ENCODE assay signal across 9 cellular contexts in genomic region chr12:64082866-64083268, GRCh38.
DNase-seq lines count a peak whose midpoint lies in the region; ATAC-seq and TF ChIP-seq lines count a peak whose summit lies in the region.
"Had no signal": no experiment of that assay in that cellular context is flagged by ENCODE, and none has a peak within 500 bp of the region (broad histone marks: within the 10 kb centered on the region; RNA-seq: fewer than 3 reads in every experiment).

No MANE protein-coding gene starts in this region.

- POLR2A ChIA-PET in MCF 10A (lab: Yijun Ruan, JAX): interaction anchor here (0.6 to 3.0 kb wide), 14 partner anchors 9 to 1849 kb away, joined by 3 to 29 read pairs (median 6); partner anchors contain the start of genes KICS2 and SRGAP1
- POLR2A ChIA-PET in activated CD8-positive, alpha-beta T cell treated with anti-CD3 and anti-CD28 coated beads for 36 hours (lab: Charles Lee): no interaction called here

- DNase-seq in DMS 273 (lab: John Stamatoyannopoulos, UW; ENCODE audit: unreplicated experiment) (peak; percentile 73), DMS 273 treated with DMSO at 0.1 percent for 48 hours (lab: John Stamatoyannopoulos, UW) (no peak), MCF 10A (ENCODE audit: unreplicated experiment) (no peak), mesenchymal stem cell (no peak), type B pancreatic cell (ENCODE audit: extremely low spot score, unreplicated experiment) (no peak)
- no peak for DNase-seq in stimulated activated CD4-positive, alpha-beta T cell treated with anti-CD3 and anti-CD28 coated beads, Interleukin-1b, Interleukin-23, amount 100 ng/mL, for 48 hours
- no peak for DNase-seq in activated CD8-positive, alpha-beta T cell treated with anti-CD3 and anti-CD28 coated beads for 36 hours
- DNase-seq: H9 had no signal

- H2AFZ ChIP-seq in mesenchymal stem cell (ENCODE audit: low read depth, low read length): no peak overlapping the region

- no peak overlapping the region for H2BK120ac ChIP-seq in mesenchymal stem cell (ENCODE audit: low read depth, low read length)

- intact Hi-C loops in MCF 10A (cut with micrococcal nuclease): loop anchor here (10.0 kb wide), 1 partner anchor 172 kb away; no protein-coding TSS in a partner anchor
- intact Hi-C loops in activated CD8-positive, alpha-beta T cell treated with anti-CD3 and anti-CD28 coated beads for 36 hours (cut with micrococcal nuclease): no loop called here

- no peaks in the 10 kb centered on the region for H3K9me3 ChIP-seq in mesenchymal stem cell (ENCODE audit: control insufficient read depth, low read length)

- peaks cover 14 to 72% of the 10 kb centered on the region in 2 experiments for H3K36me3 ChIP-seq in mesenchymal stem cell (ENCODE audit: control insufficient read depth in 1 of 2, insufficient read depth in 2 of 2, low read depth in 1 of 2, low read length in 2 of 2)

- no peak overlapping the region for H3K4me2 ChIP-seq in mesenchymal stem cell (ENCODE audit: low read length, poor library complexity, severe bottlenecking)

- H3K79me1 ChIP-seq in mesenchymal stem cell (replicated peaks; ENCODE audit: low read length, poor library complexity, severe bottlenecking): peaks cover 17% of the 10 kb centered on the region

- no peaks in the 10 kb centered on the region for H3K27me3 ChIP-seq in mesenchymal stem cell (ENCODE audit: control insufficient read depth in 1 of 2, insufficient read depth in 1 of 2, low read length in 2 of 2)

- no peak overlapping the region for H2BK15ac ChIP-seq in mesenchymal stem cell (ENCODE audit: low read depth, poor library complexity, severe bottlenecking)

- ATAC-seq in activated CD8-positive, alpha-beta T cell treated with anti-CD3 and anti-CD28 coated beads for 36 hours: no peak
- ATAC-seq in HG03520 (IDR thresholded peaks at IDR 0.05; ENCODE audit: unreplicated experiment): no peak

- H3K27me3 Mint-ChIP-seq in MCF 10A (ENCODE audit: insufficient read depth, unreplicated experiment): no peaks in the 10 kb centered on the region
- H3K27me3 Mint-ChIP-seq in type B pancreatic cell: no peaks in the 10 kb centered on the region
- H3K27me3 Mint-ChIP-seq in activated CD8-positive, alpha-beta T cell treated with anti-CD3 and anti-CD28 coated beads for 36 hours: peaks cover 6% of the 10 kb centered on the region

- peak overlapping the region; percentile 41 for H3K4me3 Mint-ChIP-seq in MCF 10A (ENCODE audit: unreplicated experiment)
- H3K4me3 Mint-ChIP-seq in type B pancreatic cell: peak overlapping the region; percentile 1
- H3K4me3 Mint-ChIP-seq in activated CD8-positive, alpha-beta T cell treated with anti-CD3 and anti-CD28 coated beads for 36 hours: no peak overlapping the region
- H3K4me3 Mint-ChIP-seq: H9 had no signal

- H3K9ac ChIP-seq in mesenchymal stem cell (ENCODE audit: low read length): peak overlapping the region; percentile 78

- no peaks in the 10 kb centered on the region for H3K9me3 Mint-ChIP-seq in MCF 10A (ENCODE audit: unreplicated experiment)
- H3K9me3 Mint-ChIP-seq in type B pancreatic cell: peaks cover 6% of the 10 kb centered on the region
- H3K9me3 Mint-ChIP-seq in activated CD8-positive, alpha-beta T cell treated with anti-CD3 and anti-CD28 coated beads for 36 hours: no peaks in the 10 kb centered on the region
- H3K9me3 Mint-ChIP-seq: H9 had no signal

- BruUV-seq in MCF 10A (replicated peaks; lab: Mats Ljungman, UMichigan): no TSS peak

- no peak overlapping the region for H3K27ac ChIP-seq in mesenchymal stem cell (ENCODE audit: low read length, poor library complexity, severe bottlenecking)

- H4K8ac ChIP-seq in mesenchymal stem cell (ENCODE audit: low read length): no peak overlapping the region

- peak overlapping the region in 1 of 2 experiments; percentile 43 for H3K4me3 ChIP-seq in mesenchymal stem cell (ENCODE audit: insufficient read depth in 1 of 2, low read depth in 1 of 2, low read length in 2 of 2)

- no peak overlapping the region for H3K23ac ChIP-seq in mesenchymal stem cell (ENCODE audit: low read length in 2 of 2)

- peak overlapping the region in 1 of 2 experiments; percentile 2 for H2BK12ac ChIP-seq in mesenchymal stem cell (ENCODE audit: low read length in 2 of 2)

- no peak overlapping the region for H3K4ac ChIP-seq in mesenchymal stem cell (ENCODE audit: low read depth in 1 of 2, low read length in 2 of 2)

- no peaks in the 10 kb centered on the region for H3K4me1 ChIP-seq in mesenchymal stem cell (ENCODE audit: control insufficient read depth, insufficient read depth, low read depth, low read length)

- H4K91ac ChIP-seq in mesenchymal stem cell (ENCODE audit: low read length): no peak overlapping the region

- H3K27ac Mint-ChIP-seq in MCF 10A (ENCODE audit: low read depth, unreplicated experiment): peak overlapping the region; percentile 57
- H3K27ac Mint-ChIP-seq in type B pancreatic cell: peak overlapping the region; percentile 37
- no peak overlapping the region for H3K27ac Mint-ChIP-seq in activated CD8-positive, alpha-beta T cell treated with anti-CD3 and anti-CD28 coated beads for 36 hours

- H3K36me3 Mint-ChIP-seq in MCF 10A (ENCODE audit: insufficient read depth, unreplicated experiment) (peaks cover 48% of the 10 kb centered on the region), type B pancreatic cell (peaks cover 20% of the 10 kb centered on the region)
- H3K36me3 Mint-ChIP-seq in activated CD8-positive, alpha-beta T cell treated with anti-CD3 and anti-CD28 coated beads for 36 hours (ENCODE audit: low read depth): no peaks in the 10 kb centered on the region

- H3K4me1 Mint-ChIP-seq in MCF 10A (ENCODE audit: insufficient read depth, unreplicated experiment): peaks cover 20% of the 10 kb centered on the region
- H3K4me1 Mint-ChIP-seq in type B pancreatic cell (ENCODE audit: unreplicated experiment): peaks cover 33% of the 10 kb centered on the region
- no peaks in the 10 kb centered on the region for H3K4me1 Mint-ChIP-seq in activated CD8-positive, alpha-beta T cell treated with anti-CD3 and anti-CD28 coated beads for 36 hours (ENCODE audit: low read depth)

- no peak overlapping the region for H2BK5ac ChIP-seq in mesenchymal stem cell (ENCODE audit: low read depth, low read length, poor library complexity, severe bottlenecking)

- no peak overlapping the region for H3K18ac ChIP-seq in mesenchymal stem cell (ENCODE audit: low read depth in 1 of 2, low read length in 2 of 2)

- 82% methylated on average over 1 of the region's 1 CpG for WGBS in mesenchymal stem cell

- H2AK5ac ChIP-seq in mesenchymal stem cell (ENCODE audit: low read length, severe bottlenecking): no peak overlapping the region

- H3K14ac ChIP-seq in mesenchymal stem cell (ENCODE audit: low read length in 2 of 2): no peak overlapping the region

- TF ChIP-seq CTCF in MCF 10A (IDR thresholded peaks at IDR 0.05; ENCODE audit: unreplicated experiment) (no peak), type B pancreatic cell (conservative IDR thresholded peaks at IDR 0.05) (no peak)
- TF ChIP-seq CTCF in activated CD8-positive, alpha-beta T cell treated with anti-CD3 and anti-CD28 coated beads for 36 hours (IDR thresholded peaks at IDR 0.05): no peak

- CTCF ChIA-PET in MCF 10A (lab: Yijun Ruan, JAX): interaction anchor here (1.0 to 2.1 kb wide), 5 partner anchors 16 to 239 kb away, joined by 3 to 7 read pairs (median 3); partner anchors contain the start of gene SRGAP1
- CTCF ChIA-PET in activated CD8-positive, alpha-beta T cell treated with anti-CD3 and anti-CD28 coated beads for 36 hours (lab: Charles Lee): no interaction called here
